Comparison of ENCODE assay signal across 8 cellular contexts in the genomic region with DNA sequence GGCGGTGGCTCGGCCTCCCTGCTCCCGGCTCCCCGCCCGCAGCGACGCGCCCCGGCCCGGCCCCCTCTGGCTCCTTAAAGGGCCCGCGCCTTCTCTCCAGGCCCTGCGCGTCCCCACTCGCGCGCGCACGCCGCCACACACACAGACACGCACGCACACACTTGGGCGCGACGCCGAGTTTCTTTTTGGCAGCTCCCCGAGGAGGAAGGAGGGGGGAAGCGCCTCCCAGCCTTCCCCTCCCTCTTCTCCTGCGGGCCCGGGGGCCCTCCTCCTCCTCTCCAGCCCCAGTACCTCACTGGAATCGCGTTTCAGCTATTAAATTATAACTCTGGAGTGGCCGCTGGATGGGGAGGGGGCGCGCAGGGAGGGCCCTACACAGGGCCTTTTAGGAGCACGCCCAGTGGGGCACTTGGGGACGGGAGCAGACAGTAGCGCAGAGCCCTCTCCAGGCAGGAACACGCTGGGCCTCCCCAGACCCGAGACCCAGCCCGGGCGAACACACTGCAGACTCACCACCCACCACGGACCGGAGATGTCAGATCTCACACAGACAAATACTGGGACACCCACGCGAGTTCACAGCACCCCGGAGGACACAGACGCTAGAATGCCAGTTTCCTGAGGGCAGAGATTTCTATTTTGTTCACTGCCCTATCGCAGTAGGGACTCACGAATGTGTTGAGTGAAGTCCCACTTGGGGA. TPM values are rescaled to one million over a fixed set of nuclear protein-coding genes. Genes with fewer than 3 reads are reported as not detected.
DNase-seq lines count a peak whose midpoint lies in the region; ATAC-seq and TF ChIP-seq lines count a peak whose summit lies in the region.

No MANE protein-coding gene starts in this region.

- peak overlapping the region; percentile 84 for H3K4me3 Mint-ChIP-seq in nephron progenitor cell
- peak overlapping the region; percentile 81 for H3K4me3 Mint-ChIP-seq in stimulated activated naive CD8-positive, alpha-beta T cell treated with anti-CD3 and anti-CD28 coated beads, Interleukin-15, Interleukin-2, amounts not matched to agents 100 ng/mL and 50 ng/mL, for 24 hours

- peak overlapping the region; percentile 81 for H3K4me3 ChIP-seq in Karpas-422 (ENCODE audit: low read length)
- H3K4me3 ChIP-seq in RWPE2 (ENCODE audit: severe bottlenecking): peak overlapping the region; percentile 96
- H3K4me3 ChIP-seq in fibroblast of the aortic adventitia (ENCODE audit: low read depth, low read length): peak overlapping the region; percentile 37

- peak; percentile 88 for DNase-seq in DMS53 (lab: John Stamatoyannopoulos, UW)
- peak; percentile 95 for DNase-seq in Karpas-422
- DNase-seq in RWPE2 (ENCODE audit: low spot score): no peak
- DNase-seq in activated effector memory CD4-positive, alpha-beta T cell treated with anti-CD3 and anti-CD28 coated beads, Interleukin-2, amount 50 U/mL, for 16 hours: peak; percentile 93
- DNase-seq in fibroblast of the aortic adventitia (ENCODE audit: low read depth): peak; percentile 97
- DNase-seq in nephron progenitor cell: peak; percentile 82

- peaks cover 39% of the 10 kb centered on the region for H3K4me1 Mint-ChIP-seq in nephron progenitor cell
- H3K4me1 Mint-ChIP-seq in stimulated activated naive CD8-positive, alpha-beta T cell treated with anti-CD3 and anti-CD28 coated beads, Interleukin-15, Interleukin-2, amounts not matched to agents 100 ng/mL and 50 ng/mL, for 24 hours (ENCODE audit: low read depth): peaks cover 45% of the 10 kb centered on the region

- ATAC-seq in GM21737 (IDR thresholded peaks at IDR 0.05; ENCODE audit: unreplicated experiment): peak; percentile 52
- ATAC-seq in RWPE2 (ENCODE audit: low read depth): peak; percentile 73

- H3K4me1 ChIP-seq in Karpas-422 (ENCODE audit: low read length): peaks cover 46% of the 10 kb centered on the region
- H3K4me1 ChIP-seq in RWPE2 (ENCODE audit: insufficient read depth, poor library complexity, severe bottlenecking): peaks cover 9% of the 10 kb centered on the region

- H3K27me3 Mint-ChIP-seq in nephron progenitor cell (ENCODE audit: low read depth, poor library complexity): peaks cover 12% of the 10 kb centered on the region
- no peaks in the 10 kb centered on the region for H3K27me3 Mint-ChIP-seq in stimulated activated naive CD8-positive, alpha-beta T cell treated with anti-CD3 and anti-CD28 coated beads, Interleukin-15, Interleukin-2, amounts not matched to agents 100 ng/mL and 50 ng/mL, for 24 hours

- H3K79me2 ChIP-seq in Karpas-422 (ENCODE audit: low read length): peaks cover 43% of the 10 kb centered on the region

- H3K9me2 ChIP-seq in Karpas-422 (replicated peaks; ENCODE audit: insufficient read depth, low read length): no peaks in the 10 kb centered on the region

- H3K9ac ChIP-seq in Karpas-422 (ENCODE audit: low read length): peak overlapping the region; percentile 89

- no peak for TF ChIP-seq CTCF in RWPE2 (IDR thresholded peaks at IDR 0.05; ENCODE audit: poor library complexity, severe bottlenecking)
- TF ChIP-seq CTCF in fibroblast of the aortic adventitia (IDR thresholded peaks at IDR 0.05; ENCODE audit: insufficient read depth, low read length): no peak
- TF ChIP-seq CTCF in nephron progenitor cell (IDR thresholded peaks at IDR 0.05): no peak

- no peak overlapping the region for H3K27ac Mint-ChIP-seq in nephron progenitor cell
- H3K27ac Mint-ChIP-seq in stimulated activated naive CD8-positive, alpha-beta T cell treated with anti-CD3 and anti-CD28 coated beads, Interleukin-15, Interleukin-2, amounts not matched to agents 100 ng/mL and 50 ng/mL, for 24 hours: peak overlapping the region; percentile 89

- H3K36me3 ChIP-seq in Karpas-422 (ENCODE audit: insufficient read depth, low read length): 0 out of 2 replicates have a peak, but pooled peaks cover 3% of the 10 kb centered on the region
- H3K36me3 ChIP-seq in RWPE2 (ENCODE audit: low read depth): peaks cover 10% of the 10 kb centered on the region

- H4K20me1 ChIP-seq in Karpas-422 (ENCODE audit: insufficient read depth, low read depth, low read length): peaks cover 31% of the 10 kb centered on the region

- H3K9me3 ChIP-seq in Karpas-422 (ENCODE audit: low read length) (no peaks in the 10 kb centered on the region), RWPE2 (ENCODE audit: severe bottlenecking) (no peaks in the 10 kb centered on the region)

- H3K36me3 Mint-ChIP-seq in nephron progenitor cell (ENCODE audit: low read depth): no peaks in the 10 kb centered on the region
- H3K36me3 Mint-ChIP-seq in stimulated activated naive CD8-positive, alpha-beta T cell treated with anti-CD3 and anti-CD28 coated beads, Interleukin-15, Interleukin-2, amounts not matched to agents 100 ng/mL and 50 ng/mL, for 24 hours (ENCODE audit: low read depth): no peaks in the 10 kb centered on the region

- H3K9me3 Mint-ChIP-seq in nephron progenitor cell: no peaks in the 10 kb centered on the region
- no peaks in the 10 kb centered on the region for H3K9me3 Mint-ChIP-seq in stimulated activated naive CD8-positive, alpha-beta T cell treated with anti-CD3 and anti-CD28 coated beads, Interleukin-15, Interleukin-2, amounts not matched to agents 100 ng/mL and 50 ng/mL, for 24 hours

- peak overlapping the region; percentile 89 for H3K27ac ChIP-seq in Karpas-422 (ENCODE audit: low read length)
- H3K27ac ChIP-seq in RWPE2 (ENCODE audit: poor library complexity, severe bottlenecking): peak overlapping the region; percentile 88

- no peaks in the 10 kb centered on the region for H3K27me3 ChIP-seq in Karpas-422 (ENCODE audit: low read length)
- no peaks in the 10 kb centered on the region for H3K27me3 ChIP-seq in RWPE2 (ENCODE audit: insufficient read depth, poor library complexity, severe bottlenecking)

- H3K4me2 ChIP-seq in Karpas-422 (ENCODE audit: low read depth, low read length, poor library complexity, severe bottlenecking): peak overlapping the region; percentile 99

- H2AFZ ChIP-seq in Karpas-422 (ENCODE audit: low read length): peak overlapping the region; percentile 95; the same call in 1 of the 2 replicates

RNA-seq across cellular contexts. Expression of gene NCOR2, which starts 0.4 kb away (rescaled TPM):
- 36.8 and 75.4 TPM in 2 replicates for total RNA-seq in Karpas-422 (2014; rRNA removed; shearing (Covaris generic); ENCODE audit: low replicate concordance)
- total RNA-seq in fibroblast of the aortic adventitia (ENCODE audit: low replicate concordance): 58.5 and 63.5 TPM in 2 replicates

Comparison
In these comparisons a context has a peak if more than half of its experiments do, and no peak if none do; other contexts are left out.
1. H3K4me3 ChIP-seq: peak in every context shown above with its lines; median percentile 96 in RWPE2; 81 in Karpas-422; 37 in fibroblast of the aortic adventitia.